ENCODE assay signal across 16 cellular contexts in the genomic region with DNA sequence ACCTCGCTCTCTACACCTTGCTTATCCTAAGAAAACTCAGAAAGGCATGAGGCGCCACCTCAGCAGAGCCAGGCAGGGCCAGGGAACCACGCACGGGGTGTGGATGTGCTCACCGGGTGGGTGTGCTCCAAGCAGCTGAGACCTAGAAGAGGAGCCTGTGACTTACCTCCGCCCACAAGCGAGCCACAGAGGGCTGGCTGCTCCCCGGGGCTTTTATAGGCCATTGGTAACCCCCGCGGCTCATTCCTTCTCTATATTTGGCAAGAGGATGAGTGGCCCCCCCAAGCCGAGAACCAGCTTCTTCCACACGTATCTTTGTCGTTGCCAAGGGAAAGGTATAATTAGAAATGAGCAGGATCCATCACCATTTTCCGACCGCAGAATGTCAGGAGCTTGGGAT.
"Had no signal": no experiment of that assay in that cellular context is flagged by ENCODE, and none has a peak within 500 bp of the region (broad histone marks: within the 10 kb centered on the region; RNA-seq: fewer than 3 reads in every experiment).

A gene (minus strand): TSS at position 187 of the 400 bp plus-strand sequence. CDS start 2,245 bp downstream, outside the sequence.

- DNase-seq: activated CD4-positive, alpha-beta T cell treated with anti-CD3 and anti-CD28 coated beads for 1 hour; activated CD8-positive, alpha-beta memory T cell treated with anti-CD3 and anti-CD28 coated beads for 24 hours; activated effector memory CD4-positive, alpha-beta T cell treated with anti-CD3 and anti-CD28 coated beads, Interleukin-2, amount 50 U/mL, for 16 hours; activated naive CD4-positive, alpha-beta T cell treated with anti-CD3 and anti-CD28 coated beads, Interleukin-2, amount 50 U/mL, for 16 hours; activated T-cell treated with anti-CD3 and anti-CD28 coated beads, Interleukin-2, amount 50 U/mL, for 72 hours; aorta; gastrocnemius medialis; heart right ventricle; left lung; midbrain; naive B cell; trophoblast cell had no signal

- H3K36me3 ChIP-seq: breast epithelium, gastrocnemius medialis, left lung had no signal

- H3K9me3 ChIP-seq: breast epithelium, gastrocnemius medialis, heart right ventricle, left lung had no signal

- H3K4me3 Mint-ChIP-seq: activated T-cell treated with anti-CD3 and anti-CD28 coated beads, Interleukin-2, amount 50 U/mL, for 72 hours; naive B cell; stimulated activated naive CD8-positive, alpha-beta T cell treated with anti-CD3 and anti-CD28 coated beads, Interleukin-15, Interleukin-2, amounts not matched to agents 100 ng/mL and 50 ng/mL, for 24 hours had no signal

- H3K4me3 ChIP-seq: breast epithelium, coronary artery, gastrocnemius medialis, heart right ventricle, left lung had no signal

- ATAC-seq: activated T-cell treated with anti-CD3 and anti-CD28 coated beads, Interleukin-2, amount 50 U/mL, for 72 hours; gastrocnemius medialis; left lung had no signal

- H3K4me1 ChIP-seq: breast epithelium, parathyroid adenoma had no signal

- H3K27me3 Mint-ChIP-seq: stimulated activated naive CD8-positive, alpha-beta T cell treated with anti-CD3 and anti-CD28 coated beads, Interleukin-15, Interleukin-2, amounts not matched to agents 100 ng/mL and 50 ng/mL, for 24 hours had no signal

- H3K27ac Mint-ChIP-seq: activated T-cell treated with anti-CD3 and anti-CD28 coated beads, Interleukin-2, amount 50 U/mL, for 72 hours; stimulated activated naive CD8-positive, alpha-beta T cell treated with anti-CD3 and anti-CD28 coated beads, Interleukin-15, Interleukin-2, amounts not matched to agents 100 ng/mL and 50 ng/mL, for 24 hours had no signal

- H3K27me3 ChIP-seq: breast epithelium, gastrocnemius medialis, heart right ventricle, left lung had no signal

- H3K27ac ChIP-seq: breast epithelium, coronary artery, gastrocnemius medialis, heart right ventricle, left lung, parathyroid adenoma had no signal
